In genomic region chr2:37156857-37157714, GRCh38 we compare ENCODE assay signal across 8 cellular contexts. TPM values are rescaled to one million over a fixed set of nuclear protein-coding genes. Genes with fewer than 3 reads are reported as not detected.
DNase-seq lines count a peak whose midpoint lies in the region; ATAC-seq and TF ChIP-seq lines count a peak whose summit lies in the region.

Gene EIF2AK2 (minus strand): TSS chr2:37156980. CDS start chr2:37147806, 9,174 bp downstream.

- H3K4me2 ChIP-seq in osteoblast (ENCODE audit: insufficient read depth, low read length), result peak within 1 kb of the TSS; percentile 97

- H3K27me3 ChIP-seq in osteoblast (ENCODE audit: insufficient read depth, low read length), result no peaks in the 10 kb centered on the region

- H4K20me1 ChIP-seq in osteoblast (ENCODE audit: insufficient read depth, low read length), result peaks cover 4% of the 10 kb centered on the region

- H3K27ac ChIP-seq in osteoblast (ENCODE audit: low read depth, low read length), result peak within 1 kb of the TSS; percentile 81
- H3K27ac ChIP-seq in temporal lobe (ENCODE audit: low read depth, low read length), result peak within 1 kb of the TSS; percentile 53

- POLR2A ChIA-PET in GM10248 (lab: Yijun Ruan, JAX), result interaction anchor here (0.5 to 1.0 kb wide), 3 partner anchors 40 to 1344 kb away, joined by 3 read pairs; no protein-coding TSS in a partner anchor

- peaks cover 43% of the 10 kb centered on the region for H3K79me2 ChIP-seq in osteoblast (ENCODE audit: insufficient read depth, low read length)

- peak; percentile 88 for ATAC-seq in HG02588 (IDR thresholded peaks at IDR 0.05; ENCODE audit: unreplicated experiment)

- peak within 1 kb of the TSS; percentile 94 for H3K4me3 ChIP-seq in osteoblast (ENCODE audit: insufficient read depth, low read length)

- H3K36me3 ChIP-seq in osteoblast (ENCODE audit: insufficient read depth, low read length), result peaks cover under 1% of the 10 kb centered on the region

- H3K27ac Mint-ChIP-seq in activated naive CD4-positive, alpha-beta T cell treated with anti-CD3 and anti-CD28 coated beads, Interleukin-2, amount 50 U/mL, for 24 hours, result peak within 1 kb of the TSS; percentile 94

- TF ChIP-seq CTCF in GM10248 (IDR thresholded peaks at IDR 0.05; ENCODE audit: control extremely low read depth, extremely low read depth, low read depth, missing control alignments), result no peak
- no peak for TF ChIP-seq CTCF in osteoblast (IDR thresholded peaks at IDR 0.05; ENCODE audit: extremely low read depth, low read depth, low read length)

- no peaks in the 10 kb centered on the region for H3K9me3 ChIP-seq in osteoblast (ENCODE audit: low read depth, low read length)

- no peaks in the 10 kb centered on the region for H3K9me3 Mint-ChIP-seq in activated naive CD4-positive, alpha-beta T cell treated with anti-CD3 and anti-CD28 coated beads, Interleukin-2, amount 50 U/mL, for 24 hours

- peaks cover 18% of the 10 kb centered on the region for H3K36me3 Mint-ChIP-seq in activated naive CD4-positive, alpha-beta T cell treated with anti-CD3 and anti-CD28 coated beads, Interleukin-2, amount 50 U/mL, for 24 hours

- CTCF ChIA-PET in GM10248 (lab: Yijun Ruan, JAX), result interaction anchor here (0.7 to 6.2 kb wide), 6 partner anchors 12 to 721 kb away, joined by 3 to 49 read pairs (median 3); no protein-coding TSS in a partner anchor

- H2AFZ ChIP-seq in osteoblast (ENCODE audit: low read length), result peak within 1 kb of the TSS; percentile 97

- H3K4me1 ChIP-seq in osteoblast (ENCODE audit: insufficient read depth, low read length), result peaks cover 15% of the 10 kb centered on the region

- peak within 1 kb of the TSS; percentile 96 for H3K4me3 Mint-ChIP-seq in activated naive CD4-positive, alpha-beta T cell treated with anti-CD3 and anti-CD28 coated beads, Interleukin-2, amount 50 U/mL, for 24 hours

- DNase-seq in GM10248 (ENCODE audit: extremely low spot score) (peak; percentile 97), NCI-H1092 (lab: John Stamatoyannopoulos, UW) (peak; percentile 77), SKM-1 (lab: John Stamatoyannopoulos, UW; ENCODE audit: unreplicated experiment) (peak; percentile 43), glomerular visceral epithelial cell (ENCODE audit: extremely low spot score) (peak; percentile 85), osteoblast (ENCODE audit: insufficient read length, low spot score, missing footprints) (peak; percentile 99)

- H3K27me3 Mint-ChIP-seq in activated naive CD4-positive, alpha-beta T cell treated with anti-CD3 and anti-CD28 coated beads, Interleukin-2, amount 50 U/mL, for 24 hours, result no peaks in the 10 kb centered on the region

- peaks cover 52% of the 10 kb centered on the region for H3K4me1 Mint-ChIP-seq in activated naive CD4-positive, alpha-beta T cell treated with anti-CD3 and anti-CD28 coated beads, Interleukin-2, amount 50 U/mL, for 24 hours

RNA-seq across cellular contexts. Expression of gene EIF2AK2, which starts in this region (rescaled TPM):
- total RNA-seq in osteoblast, result 42.3 and 45.1 TPM in 2 replicates
- total RNA-seq in temporal lobe, result 47.5 TPM

Comparison
In these comparisons a context has a peak if more than half of its experiments do, and no peak if none do; other contexts are left out.
1. Peak in every context shown above with its lines: DNase-seq, ATAC-seq, H3K4me3 ChIP-seq and H3K27ac ChIP-seq.
2. DNase-seq: peak in every context shown above with its lines; median percentile 99 in osteoblast; 97 in GM10248; 85 in glomerular visceral epithelial cell; 77 in NCI-H1092; 43 in SKM-1.